Comparison of ENCODE assay signal across 17 cellular contexts in the genomic region with DNA sequence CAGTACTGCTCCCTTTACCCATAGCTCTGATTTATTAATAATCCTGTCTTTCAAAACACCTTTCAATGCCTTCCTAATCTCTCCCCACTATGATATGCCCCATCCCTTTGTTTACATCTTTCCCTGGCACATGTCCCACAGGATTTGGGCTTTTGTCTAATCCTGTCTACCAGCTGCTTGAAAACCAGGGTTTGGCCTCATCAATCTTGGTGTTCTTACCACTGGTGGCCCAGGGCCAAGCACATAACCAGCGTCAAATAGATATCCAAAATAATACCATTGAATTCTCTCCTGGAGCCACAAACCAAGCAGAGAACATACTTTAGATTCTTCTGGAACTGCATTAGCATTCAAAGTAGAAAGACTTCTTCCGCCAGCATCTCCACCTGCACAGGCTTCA.
DNase-seq lines count a peak whose midpoint lies in the region; ATAC-seq and TF ChIP-seq lines count a peak whose summit lies in the region.
"Had no signal": no experiment of that assay in that cellular context is flagged by ENCODE, and none has a peak within 500 bp of the region (broad histone marks: within the 10 kb centered on the region; RNA-seq: fewer than 3 reads in every experiment).

No MANE protein-coding gene starts in this region.

- no peak for TF ChIP-seq CTCF in foreskin keratinocyte (conservative IDR thresholded peaks at IDR 0.05)

- peak; percentile 79 for DNase-seq in LHCN-M2 (ENCODE audit: low read depth)
- peak; percentile 4 for DNase-seq in NCI-H2029 (lab: John Stamatoyannopoulos, UW)
- peak; percentile 72 for DNase-seq in NCI-H82 (lab: John Stamatoyannopoulos, UW)
- peak; percentile 93 for DNase-seq in myocyte (ENCODE audit: low read depth)
- no peak for DNase-seq in foreskin keratinocyte
- no peak for DNase-seq in activated CD4-positive, CD25-positive, alpha-beta regulatory T cell (lab: John Stamatoyannopoulos, UW)
- DNase-seq in LoVo (ENCODE audit: low spot score) = no peak
- DNase-seq: ACHN; Caco-2; MG63; NCI-H187 treated with DMSO at 0.1 percent for 48 hours; NCI-H226; NK-92 treated with Interleukin-12 subunit alpha and Interleukin-12 subunit beta, amount 100 ng/mL, for 24 hours; OCI-M1; T-helper 17 cell had no signal

- H3K27ac ChIP-seq in foreskin keratinocyte = no peak overlapping the region
- H3K27ac ChIP-seq: KMS-11 had no signal

- no peak for ATAC-seq in foreskin keratinocyte
- ATAC-seq: T-helper 17 cell had no signal

- peaks cover 6% of the 10 kb centered on the region for H3K27me3 ChIP-seq in foreskin keratinocyte

- no peaks in the 10 kb centered on the region for H3K4me1 ChIP-seq in foreskin keratinocyte
- H3K4me1 ChIP-seq: Caco-2, HAP-1 had no signal

Comparison
In these comparisons a context has a peak if more than half of its experiments do, and no peak if none do; other contexts are left out.
1. DNase-seq: peak in LHCN-M2 (single experiment), NCI-H2029 (single experiment), NCI-H82 (single experiment) and myocyte (single experiment); none in foreskin keratinocyte (0 of 2), activated CD4-positive, CD25-positive, alpha-beta regulatory T cell (0 of 4) and LoVo (single experiment).